ENCODE assay signal across 8 cellular contexts in the genomic region with DNA sequence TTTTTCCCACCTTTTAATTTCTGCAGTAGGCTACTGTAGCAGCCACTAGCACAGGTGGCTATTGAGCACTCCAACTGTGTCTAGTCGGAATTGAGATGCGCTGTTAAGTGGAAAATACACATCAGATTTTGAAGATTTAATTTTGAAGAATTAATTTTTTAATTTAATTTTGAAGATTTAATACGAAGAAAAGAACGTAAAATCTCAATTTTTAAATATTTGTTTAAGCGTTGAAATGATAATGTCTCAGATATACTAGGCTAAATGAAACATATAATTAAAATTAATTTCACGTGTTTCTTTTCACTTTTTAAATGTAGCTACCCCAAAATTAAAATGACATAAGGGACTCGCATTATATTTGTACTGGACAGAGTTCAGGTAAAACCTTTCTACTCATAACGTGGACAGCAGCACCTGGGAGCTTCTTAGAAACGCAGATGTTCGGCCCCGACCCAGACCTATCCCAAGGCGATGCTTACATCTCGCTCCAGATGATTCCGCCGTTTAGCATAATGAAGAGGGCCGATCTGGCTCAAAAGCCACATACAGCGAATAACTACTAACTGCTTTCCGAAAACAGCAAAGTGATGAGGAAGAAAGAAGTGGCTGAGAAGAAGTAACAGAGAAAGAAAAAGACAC. TPM values are rescaled to one million over a fixed set of nuclear protein-coding genes. Genes with fewer than 3 reads are reported as not detected.
DNase-seq lines count a peak whose midpoint lies in the region; ATAC-seq, FAIRE-seq and TF ChIP-seq lines count a peak whose summit lies in the region.

No MANE protein-coding gene starts in this region.

- ATAC-seq in T-cell (replicated peaks in 1 of 4) (no peak), pancreas (peak in 1 of 4 donors; percentile 1), HG02885 (IDR thresholded peaks at IDR 0.05; ENCODE audit: poor library complexity, unreplicated experiment) (no peak), GM21723 (IDR thresholded peaks at IDR 0.05; ENCODE audit: unreplicated experiment) (no peak)

- peaks cover 11 to 21% of the 10 kb centered on the region in 2 donors for H3K27me3 Mint-ChIP-seq in T-cell

- TSS peak; percentile 74 for BruUV-seq in A673 (replicated peaks; lab: Mats Ljungman, UMichigan)

- H3K4me3 Mint-ChIP-seq in T-cell = peak overlapping the region; percentile 76 to 90 (median 89)

- peak overlapping the region; percentile 64 for H3K4me2 ChIP-seq in fibroblast of lung (ENCODE audit: extremely low read depth, insufficient read depth, low read length)

- CTCF ChIA-PET in A673 (lab: Charles Lee) = no interaction called here
- CTCF ChIA-PET in T-cell (lab: Charles Lee) = no interaction called here

- peaks cover 57% of the 10 kb centered on the region for H3K79me2 ChIP-seq in fibroblast of lung (ENCODE audit: control insufficient read depth, insufficient read depth, low read length)

- H2AFZ ChIP-seq in fibroblast of lung (ENCODE audit: low read length) = peak overlapping the region; percentile 97

- H3K27ac Mint-ChIP-seq in T-cell = peak overlapping the region; percentile 95 to 97

- peak overlapping the region; percentile 83 for H3K9ac ChIP-seq in fibroblast of lung (ENCODE audit: insufficient read depth, low read length)

- H3K36me3 ChIP-seq in A673 (ENCODE audit: insufficient read depth, low read length, poor library complexity, severe bottlenecking) = peaks cover 3% of the 10 kb centered on the region
- no peaks in the 10 kb centered on the region for H3K36me3 ChIP-seq in fibroblast of lung (ENCODE audit: control insufficient read depth, insufficient read depth, low read length)
- H3K36me3 ChIP-seq in pancreas = no peaks in the 10 kb centered on the region

- WGBS in pancreas, 2 donors = 14% methylated on average over 18 of the region's 18 CpGs

- peak overlapping the region; percentile 88 for H3K27ac ChIP-seq in A673 (ENCODE audit: low read depth, low read length, poor library complexity, severe bottlenecking)
- peak overlapping the region; percentile 92 for H3K27ac ChIP-seq in fibroblast of lung (ENCODE audit: insufficient read depth, low read length)
- H3K27ac ChIP-seq in pancreas = peak overlapping the region in 3 of 4 donors; percentile 73 to 87 (median 80)

- H3K4me1 ChIP-seq in A673 (ENCODE audit: insufficient read depth, low read length, poor library complexity, severe bottlenecking) = peaks cover 20% of the 10 kb centered on the region
- peaks cover 3% of the 10 kb centered on the region for H3K4me1 ChIP-seq in fibroblast of lung (ENCODE audit: control insufficient read depth, extremely low read depth, insufficient read depth, low read length)
- H3K4me1 ChIP-seq in pancreas = peaks cover 0 to 5% (median 5%) of the 10 kb centered on the region in 3 donors

- H3K9me3 Mint-ChIP-seq in T-cell = no peaks in the 10 kb centered on the region

- H3K9me3 ChIP-seq in A673 (ENCODE audit: low read depth, low read length, poor library complexity, severe bottlenecking) = no peaks in the 10 kb centered on the region
- H3K9me3 ChIP-seq in fibroblast of lung (ENCODE audit: control insufficient read depth, insufficient read depth, low read depth, low read length) = no peaks in the 10 kb centered on the region
- H3K9me3 ChIP-seq in pancreas = no peaks in the 10 kb centered on the region

- POLR2A ChIA-PET in A673 (lab: Charles Lee; ENCODE audit: low non-redundant PET) = no interaction called here
- POLR2A ChIA-PET in T-cell (lab: Charles Lee) = no interaction called here

- H3K27me3 ChIP-seq in A673 (replicated peaks; ENCODE audit: insufficient read depth, low read depth, low read length, poor library complexity) (no peaks in the 10 kb centered on the region), fibroblast of lung (ENCODE audit: control insufficient read depth, insufficient read depth, low read length) (no peaks in the 10 kb centered on the region), pancreas (no peaks in the 10 kb centered on the region)

- intact Hi-C loops in A673 (cut with micrococcal nuclease; ENCODE audit: unreplicated experiment) = loop anchor here (10.0 kb wide), 1 partner anchor 144 kb away; no protein-coding TSS in a partner anchor
- intact Hi-C loops in pancreas (cut with DNase I) = no loop called here

- peak overlapping the region; percentile 82 for H3K4me3 ChIP-seq in A673 (ENCODE audit: low read depth, low read length, poor library complexity, severe bottlenecking)
- peak overlapping the region; percentile 62 for H3K4me3 ChIP-seq in GM12864 (ENCODE audit: low read depth, low read length)
- H3K4me3 ChIP-seq in fibroblast of lung (replicated peaks in 1 of 4; ENCODE audit: control extremely low read depth in 1 of 4, insufficient read depth in 1 of 4, low read depth in 3 of 4, low read length in 4 of 4) = peak overlapping the region; percentile 75 to 97 (median 89)
- H3K4me3 ChIP-seq in pancreas = peak overlapping the region; percentile 38 to 90 (median 86)

- FAIRE-seq in pancreas (lab: Jason Lieb, UNC) = no peak

- no peaks in the 10 kb centered on the region for H4K20me1 ChIP-seq in fibroblast of lung (ENCODE audit: control insufficient read depth, extremely low read depth, insufficient read depth, low read length)

- DNase-seq in A673 (ENCODE audit: low spot score) (peak; percentile 35), GM12864 (ENCODE audit: low read depth) (no peak), T-cell (peak in 3 of 34 experiments; percentile 1), fibroblast of lung (ENCODE audit: low read depth in 2 of 2) (peak; percentile 28 to 36), pancreas (peak in 1 of 6 donors; percentile 25), pons (ENCODE audit: low spot score) (no peak)

- H3K36me3 Mint-ChIP-seq in T-cell = peaks cover 6% of the 10 kb centered on the region

- peaks cover 36 to 42% (median 40%) of the 10 kb centered on the region in 3 donors for H3K4me1 Mint-ChIP-seq in T-cell

- TF ChIP-seq CTCF in A673 (conservative IDR thresholded peaks at IDR 0.05; ENCODE audit: low read depth, low read length) (no peak), GM12864 (IDR thresholded peaks at IDR 0.05; ENCODE audit: low read depth, low read length, missing control alignments) (no peak), fibroblast of lung (conservative IDR thresholded peaks at IDR 0.05 in 1 of 2, IDR thresholded peaks at IDR 0.05 in 1 of 2; ENCODE audit: low read depth in 1 of 2, low read length in 2 of 2) (no peak), pancreas (IDR thresholded peaks at IDR 0.05) (no peak)

RNA-seq across cellular contexts. Expression of gene CRYZL1, which starts 0.7 kb away (rescaled TPM):
- total RNA-seq in A673 (2021) (46.6 and 55.7 TPM in 2 replicates), T-cell (10 to 100 TPM; 26.5 to 58.3 (median 47.8) TPM), fibroblast of lung (22.1 and 30.7 TPM in 2 replicates), pancreas (10 to 100 TPM in 5 of 6 donors, 1 to 10 TPM in 1; 8.5 to 18.0 (median 13.9) TPM)
- polyA plus RNA-seq in fibroblast of lung (58.8 and 72.6 TPM in 2 replicates), pancreas (10 to 100 TPM; 12.2 to 23.0 TPM)
- polyA plus RNA-seq in fibroblast of lung (2012) = 31.0 and 32.5 TPM in 2 replicates
- polyA minus RNA-seq in fibroblast of lung (ENCODE audit: low replicate concordance) = 14.1 and 21.5 TPM in 2 replicates

RNA-seq across cellular contexts. Expression of gene ITSN1, which starts 1.5 kb away (rescaled TPM):
- 54.2 and 57.2 TPM in 2 replicates for total RNA-seq in A673 (2021)
- 1 to 10 TPM; 2.3 to 3.9 (median 3.0) TPM for total RNA-seq in T-cell
- 25.4 and 34.7 TPM in 2 replicates for total RNA-seq in fibroblast of lung
- 63.1 and 67.1 TPM in 2 replicates for polyA plus RNA-seq in fibroblast of lung
- 35.2 and 36.0 TPM in 2 replicates for polyA plus RNA-seq in fibroblast of lung (2012)
- polyA minus RNA-seq in fibroblast of lung (ENCODE audit: low replicate concordance) = 54.9 and 84.5 TPM in 2 replicates
- 10 to 100 TPM in 2 of 6 donors, 1 to 10 TPM in 4; 3.5 to 19.4 (median 7.5) TPM for total RNA-seq in pancreas
- polyA plus RNA-seq in pancreas = 1 to 10 TPM; 4.1 to 6.5 TPM

RNA-seq across cellular contexts. Expression of gene DONSON, which starts 52.3 kb away (rescaled TPM):
- total RNA-seq in A673 (2021) (42.6 and 48.5 TPM in 2 replicates), T-cell (10 to 100 TPM in 3 of 5 donors, 1 to 10 TPM in 2; 8.9 to 14.6 (median 11.0) TPM), fibroblast of lung (11.0 and 14.7 TPM in 2 replicates), pancreas (1 to 10 TPM; 2.4 to 5.3 (median 3.0) TPM)
- polyA plus RNA-seq in fibroblast of lung (23.6 and 32.5 TPM in 2 replicates), pancreas (10 to 100 TPM in 1 of 2 donors, 1 to 10 TPM in 1; 6.7 to 11.1 TPM)
- 13.7 and 25.3 TPM in 2 replicates for polyA plus RNA-seq in fibroblast of lung (2012)
- 10.1 and 15.1 TPM in 2 replicates for polyA minus RNA-seq in fibroblast of lung (ENCODE audit: low replicate concordance)

Comparison
In these comparisons a context has a peak if more than half of its experiments do, and no peak if none do; other contexts are left out.
1. DNase-seq: peak in A673 (single experiment) and fibroblast of lung (2 of 2); none in GM12864 (single experiment) and pons (single experiment).
2. Peak in every context shown above with its lines, with median percentiles within 50 percentile points of each other: H3K27ac ChIP-seq and H3K4me3 ChIP-seq.